In genomic region chr17:1643293-1643998, GRCh38 we compare ENCODE assay signal across 7 cellular contexts. TPM values are rescaled to one million over a fixed set of nuclear protein-coding genes. Genes with fewer than 3 reads are reported as not detected.
DNase-seq lines count a peak whose midpoint lies in the region; ATAC-seq and TF ChIP-seq lines count a peak whose summit lies in the region.

No MANE protein-coding gene starts in this region.

- WGBS in heart right ventricle, 2 donors: 5 to 6% methylated on average over 46 to 82 of the region's 90 CpGs

- intact Hi-C loops in heart right ventricle (cut with DNase I) (loop anchor here in 3 of 10 donors (5.0 to 10.0 kb wide), 3 partner anchors 71 to 389 kb away; no protein-coding TSS in a partner anchor), gastrocnemius medialis (cut with DNase I; ENCODE audit: low total_unique reads) (loop anchor here (10.0 kb wide), 1 partner anchor 189 kb away; the partner anchor contains the start of gene CRK)

- H3K27me3 ChIP-seq in heart right ventricle (no peaks in the 10 kb centered on the region), gastrocnemius medialis (no peaks in the 10 kb centered on the region), SJCRH30 (no peaks in the 10 kb centered on the region)

- in situ Hi-C loops in gastrocnemius medialis (cut with MboI; ENCODE audit: low sequenced_read_pairs in 4 of 4): loop anchor here in 2 of 4 donors (25.0 kb wide), 1 partner anchor 381 kb away; the partner anchor contains the start of gene BHLHA9 (in 2 of the 2)

- TF ChIP-seq CTCF in heart right ventricle (IDR thresholded peaks at IDR 0.05) (peak in 2 of 9 donors; percentile 19), gastrocnemius medialis (IDR thresholded peaks at IDR 0.05 in 4 of 5, conservative IDR thresholded peaks at IDR 0.05 in 1 of 5) (no peak)

- H3K36me3 ChIP-seq in heart right ventricle: peaks cover 0 to 43% (median 0%) of the 10 kb centered on the region in 9 donors
- H3K36me3 ChIP-seq in gastrocnemius medialis: no peaks in the 10 kb centered on the region
- no peaks in the 10 kb centered on the region for H3K36me3 ChIP-seq in SJCRH30

- peak overlapping the region; percentile 66 to 95 (median 89) for H3K27ac ChIP-seq in heart right ventricle
- H3K27ac ChIP-seq in gastrocnemius medialis: peak overlapping the region; percentile 16 to 88 (median 78)
- no peak overlapping the region for H3K27ac ChIP-seq in SJCRH30

- no peaks in the 10 kb centered on the region for H3K9me3 ChIP-seq in heart right ventricle
- no peaks in the 10 kb centered on the region for H3K9me3 ChIP-seq in gastrocnemius medialis
- no peaks in the 10 kb centered on the region for H3K9me3 ChIP-seq in SJCRH30 (replicated peaks)

- H3K4me3 ChIP-seq in heart right ventricle: peak overlapping the region; percentile 1 to 68 (median 56)
- H3K4me3 ChIP-seq in gastrocnemius medialis: peak overlapping the region; percentile 40 to 55 (median 45)
- no peak overlapping the region for H3K4me3 ChIP-seq in SJCRH30

- no peak for ATAC-seq in GM18505 (IDR thresholded peaks at IDR 0.05; ENCODE audit: unreplicated experiment)
- peak in 2 of 8 donors; percentile 3 to 6 for ATAC-seq in heart right ventricle
- ATAC-seq in gastrocnemius medialis: peak in 1 of 2 donors; percentile 10

- DNase-seq in NCI-H526 treated with DMSO at 0.1 percent for 48 hours (lab: John Stamatoyannopoulos, UW) (peak; percentile 14), activated gamma-delta T cell (lab: John Stamatoyannopoulos, UW) (peak; percentile 59), heart right ventricle (peak in 1 of 2 donors; percentile 41), gastrocnemius medialis (peak in 1 of 2 donors; percentile 26), middle frontal gyrus (ENCODE audit: extremely low spot score, low spot score) (no peak), SJCRH30 (no peak)

- TF ChIP-seq POLR2A in GM18505 (IDR thresholded peaks at IDR 0.05; ENCODE audit: borderline replicate concordance, extremely low read depth, insufficient read depth, insufficient read length) (peak; percentile 24), gastrocnemius medialis (IDR thresholded peaks at IDR 0.05) (no peak)

- H3K4me1 ChIP-seq in heart right ventricle (peaks cover 36 to 65% (median 46%) of the 10 kb centered on the region in 9 donors), gastrocnemius medialis (peaks cover 29 to 35% of the 10 kb centered on the region in 2 donors), SJCRH30 (no peaks in the 10 kb centered on the region; the same call in 1 of the 2 replicates)

RNA-seq across cellular contexts. Expression of gene SCARF1, which starts 2.1 kb away (rescaled TPM):
- total RNA-seq in heart right ventricle: 10 to 100 TPM in 7 of 10 donors, 1 to 10 TPM in 3; 7.6 to 18.8 (median 13.2) TPM
- 10 to 100 TPM; 10.2 to 22.6 TPM for polyA plus RNA-seq in heart right ventricle
- total RNA-seq in gastrocnemius medialis: 10 to 100 TPM in 1 of 4 donors, 1 to 10 TPM in 3; 4.1 to 15.1 (median 5.7) TPM
- total RNA-seq in SJCRH30 (2014; rRNA removed; shearing (Covaris generic)): 0.06 and 0.13 TPM in 2 replicates

RNA-seq across cellular contexts. Expression of gene RILP, which starts 6.2 kb away (rescaled TPM):
- total RNA-seq in heart right ventricle (10 to 100 TPM; 54.0 to 87.8 (median 63.2) TPM), gastrocnemius medialis (10 to 100 TPM; 45.5 to 94.7 (median 58.9) TPM)
- 100 to 1,000 TPM in 1 of 2 donors, 10 to 100 TPM in 1; 47.5 to 152 TPM for polyA plus RNA-seq in heart right ventricle
- 0.28 and 0.67 TPM in 2 replicates for total RNA-seq in SJCRH30 (2014; rRNA removed; shearing (Covaris generic))

RNA-seq across cellular contexts. Expression of gene SLC43A2, which starts 14.8 kb away (rescaled TPM):
- total RNA-seq in heart right ventricle (10 to 100 TPM in 1 of 10 donors, 1 to 10 TPM in 9; 4.1 to 16.4 (median 7.0) TPM), gastrocnemius medialis (10 to 100 TPM; 26.9 to 96.9 (median 55.2) TPM)
- 1 to 10 TPM; 1.6 to 3.9 TPM for polyA plus RNA-seq in heart right ventricle
- 0.63 and 0.66 TPM in 2 replicates for total RNA-seq in SJCRH30 (2014; rRNA removed; shearing (Covaris generic))

RNA-seq across cellular contexts. Expression of gene PRPF8, which starts 41.2 kb away (rescaled TPM):
- total RNA-seq in heart right ventricle (100 to 1,000 TPM; 137 to 205 (median 179) TPM), gastrocnemius medialis (100 to 1,000 TPM; 127 to 261 (median 195) TPM)
- polyA plus RNA-seq in heart right ventricle: 100 to 1,000 TPM in 1 of 2 donors, 10 to 100 TPM in 1; 79.1 to 107 TPM
- total RNA-seq in SJCRH30 (2014; rRNA removed; shearing (Covaris generic)): 144 and 145 TPM in 2 replicates

Comparison
In these comparisons a context has a peak if more than half of its experiments do, and no peak if none do; other contexts are left out.
1. DNase-seq: peak in NCI-H526 treated with DMSO at 0.1 percent for 48 hours (single experiment) and activated gamma-delta T cell (single experiment); none in middle frontal gyrus (single experiment) and SJCRH30 (0 of 2).
2. RNA of gene RILP, which starts 6.2 kb away (total RNA-seq): 54.0 to 87.8 TPM in heart right ventricle and 45.5 to 94.7 TPM in gastrocnemius medialis; 0.28 to 0.67 TPM in SJCRH30; every median in the first group is over 10 times any median in the second.